ENCODE assay signal across 9 cellular contexts in genomic region chr5:91281409-91281808, GRCh38.
DNase-seq lines count a peak whose midpoint lies in the region; FAIRE-seq and TF ChIP-seq lines count a peak whose summit lies in the region.
"Had no signal": no experiment of that assay in that cellular context is flagged by ENCODE, and none has a peak within 500 bp of the region (broad histone marks: within the 10 kb centered on the region; RNA-seq: fewer than 3 reads in every experiment).

No MANE protein-coding gene starts in this region.

- no peak overlapping the region for H2AK5ac ChIP-seq in trophoblast cell (ENCODE audit: low read length)

- H4K12ac ChIP-seq in trophoblast cell (ENCODE audit: low read depth, low read length) = no peak overlapping the region

- no peaks in the 10 kb centered on the region for H3K36me3 ChIP-seq in trophoblast cell (ENCODE audit: control insufficient read depth in 1 of 2, insufficient read depth in 2 of 2, low read length in 2 of 2)

- no peak overlapping the region for H4K91ac ChIP-seq in trophoblast cell (ENCODE audit: low read depth, low read length)

- H3K27me3 ChIP-seq in trophoblast cell (ENCODE audit: insufficient read depth, low read length) = no peaks in the 10 kb centered on the region

- no peak overlapping the region for H2BK12ac ChIP-seq in trophoblast cell (ENCODE audit: low read length)

- H3K4me1 ChIP-seq in trophoblast cell (ENCODE audit: control insufficient read depth in 1 of 2, insufficient read depth in 2 of 2, low read length in 2 of 2) = peaks cover 2% of the 10 kb centered on the region in 2 experiments

- H2AFZ ChIP-seq in trophoblast cell (ENCODE audit: insufficient read depth, low read length, poor library complexity) = no peak overlapping the region

- no peak overlapping the region for H3K14ac ChIP-seq in trophoblast cell (ENCODE audit: low read length)

- H3K27ac ChIP-seq in epithelial cell of prostate (peak overlapping the region; percentile 97), trophoblast cell (ENCODE audit: low read depth, low read length) (no peak overlapping the region)

- no peak overlapping the region for H3K9ac ChIP-seq in trophoblast cell (ENCODE audit: low read length)

- H3K4me2 ChIP-seq in trophoblast cell (ENCODE audit: low read length) = no peak overlapping the region

- no peak overlapping the region for H3K18ac ChIP-seq in trophoblast cell (ENCODE audit: low read length)

- no CpG with 5 or more reads among the region's 5 CpGs for WGBS in trophoblast cell (ENCODE audit: extremely low coverage, insufficient coverage, insufficient read length)

- H3K4me3 ChIP-seq in trophoblast cell (ENCODE audit: low read depth, low read length) = no peak overlapping the region

- peaks cover 11% of the 10 kb centered on the region for H3K79me1 ChIP-seq in trophoblast cell (ENCODE audit: low read length)

- H3K4ac ChIP-seq in trophoblast cell (ENCODE audit: low read depth, low read length) = no peak overlapping the region

- no peak overlapping the region for H4K8ac ChIP-seq in trophoblast cell (ENCODE audit: low read depth, low read length)

- no peaks in the 10 kb centered on the region for H3K9me3 ChIP-seq in trophoblast cell (ENCODE audit: insufficient read depth, low read depth, low read length)

- no peak for FAIRE-seq in H54 (lab: Jason Lieb, UNC)
- FAIRE-seq: frontal cortex had no signal

- no peak for TF ChIP-seq POLR2A in H54 (IDR thresholded peaks at IDR 0.05; ENCODE audit: low read depth, low read length)

- DNase-seq in DMS79 (lab: John Stamatoyannopoulos, UW) (peak; percentile 19), NCI-H69 (lab: John Stamatoyannopoulos, UW) (peak; percentile 93), epithelial cell of prostate (ENCODE audit: low read depth, low spot score) (no peak), trophoblast cell (peak; percentile 23 to 50), SKM-1 treated with dmso at 0.1 percent for 144 hours (lab: John Stamatoyannopoulos, UW; ENCODE audit: unreplicated experiment) (no peak), ecto neural progenitor cell (ENCODE audit: low spot score) (no peak), H54 (ENCODE audit: insufficient read length, low spot score) (no peak), epidermal melanocyte (ENCODE audit: insufficient read length, low spot score) (no peak)

- no peaks in the 10 kb centered on the region for H3K79me2 ChIP-seq in trophoblast cell (ENCODE audit: control insufficient read depth, insufficient read depth, low read length, poor library complexity)

- H3K23ac ChIP-seq in trophoblast cell (ENCODE audit: low read length) = no peak overlapping the region

- H2BK5ac ChIP-seq in trophoblast cell (ENCODE audit: low read depth, low read length, poor library complexity) = no peak overlapping the region

- H2BK120ac ChIP-seq in trophoblast cell (ENCODE audit: insufficient read depth, low read length, poor library complexity) = no peak overlapping the region

Comparison
In these comparisons a context has a peak if more than half of its experiments do, and no peak if none do; other contexts are left out.
1. DNase-seq: peak in DMS79 (single experiment), NCI-H69 (single experiment) and trophoblast cell (2 of 2); none in epithelial cell of prostate (single experiment), SKM-1 treated with dmso at 0.1 percent for 144 hours (single experiment), ecto neural progenitor cell (single experiment), H54 (single experiment) and epidermal melanocyte (single experiment).